ENCODE assay signal across 25 cellular contexts in genomic region chr3:126797563-126797962, GRCh38.
"Had no signal": no experiment of that assay in that cellular context is flagged by ENCODE, and none has a peak within 500 bp of the region (broad histone marks: within the 10 kb centered on the region; RNA-seq: fewer than 3 reads in every experiment).

No MANE protein-coding gene starts in this region.

- H3K9me3 ChIP-seq: adrenal gland, body of pancreas had no signal

- H3K27me3 ChIP-seq: adrenal gland, body of pancreas had no signal

- ATAC-seq: activated naive CD4-positive, alpha-beta T cell treated with anti-CD3 and anti-CD28 coated beads, Interleukin-2, amount 50 U/mL, for 72 hours; activated T-cell treated with anti-CD3 and anti-CD28 coated beads, Interleukin-2, amount 50 U/mL, for 4 hours; body of pancreas; Panc1 had no signal

- H3K27me3 Mint-ChIP-seq: activated CD4-positive, alpha-beta T cell treated with anti-CD3 and anti-CD28 coated beads, Interleukin-2, amount 10 ng/mL, durations not matched to agents 24 days and 14 days had no signal

- DNase-seq: activated CD4-positive, alpha-beta T cell treated with anti-CD3 and anti-CD28 coated beads, Interleukin-2, amount 10 ng/mL, durations not matched to agents 24 days and 14 days; activated CD4-positive, alpha-beta T cell treated with anti-CD3 and anti-CD28 coated beads, Interleukin-2, amount 50 U/mL, for 4 hours; activated CD8-positive, alpha-beta memory T cell treated with anti-CD3 and anti-CD28 coated beads, Interleukin-2, amount 50 U/mL, for 4 hours; activated gamma-delta T cell treated with Interleukin-2 at 50 U/mL for 16 hours; activated naive CD4-positive, alpha-beta T cell treated with anti-CD3 and anti-CD28 coated beads for 36 hours; activated T-cell treated with anti-CD3 and anti-CD28 coated beads for 4 hours; activated T-cell treated with anti-CD3 and anti-CD28 coated beads, Interleukin-2, amount 50 U/mL, for 4 hours; adrenal gland; body of pancreas; central memory CD4-positive, alpha-beta T cell; NCI-H1105; NCI-H1417 treated with DMSO at 0.1 percent for 48 hours; NCI-H187 treated with DMSO at 0.1 percent for 48 hours; NCI-H2081; NCI-H345; NCI-H524 treated with DMSO at 0.1 percent for 48 hours; RPMI8226; SIG-M5; SW 1271; T-helper 1 cell; T1000; WERI-Rb-1 had no signal

- H3K27ac Mint-ChIP-seq: activated CD4-positive, alpha-beta T cell treated with anti-CD3 and anti-CD28 coated beads, Interleukin-2, amount 10 ng/mL, durations not matched to agents 24 days and 14 days; activated naive CD4-positive, alpha-beta T cell treated with anti-CD3 and anti-CD28 coated beads for 36 hours; activated T-helper 1 cell treated with anti-CD3 and anti-CD28 coated beads, Interleukin-12 subunit alpha, Interleukin-12 subunit beta, Interleukin-2, Interleukin-4 antibody, amounts not matched to agents 30 ng/mL and 10 ng/mL and 1 ng/mL, durations not matched to agents 14 hours and 24 hours and 36 hours had no signal

- H3K36me3 ChIP-seq: adrenal gland, WERI-Rb-1 had no signal

- H3K4me1 Mint-ChIP-seq: activated CD4-positive, alpha-beta T cell treated with anti-CD3 and anti-CD28 coated beads, Interleukin-2, amount 10 ng/mL, durations not matched to agents 24 days and 14 days had no signal

- H3K4me1 ChIP-seq: adrenal gland, body of pancreas had no signal

- H3K27ac ChIP-seq: adrenal gland, body of pancreas, WERI-Rb-1 had no signal

- H3K4me3 Mint-ChIP-seq: activated CD4-positive, alpha-beta T cell treated with anti-CD3 and anti-CD28 coated beads, Interleukin-2, amount 10 ng/mL, durations not matched to agents 24 days and 14 days; activated naive CD4-positive, alpha-beta T cell treated with anti-CD3 and anti-CD28 coated beads for 36 hours; activated T-cell treated with anti-CD3 and anti-CD28 coated beads, Interleukin-2, amount 50 U/mL, for 4 hours; activated T-helper 1 cell treated with anti-CD3 and anti-CD28 coated beads, Interleukin-12 subunit alpha, Interleukin-12 subunit beta, Interleukin-2, Interleukin-4 antibody, amounts not matched to agents 30 ng/mL and 10 ng/mL and 1 ng/mL, durations not matched to agents 14 hours and 24 hours and 36 hours had no signal

- H3K4me3 ChIP-seq: adrenal gland, body of pancreas had no signal
